In the genomic region with DNA sequence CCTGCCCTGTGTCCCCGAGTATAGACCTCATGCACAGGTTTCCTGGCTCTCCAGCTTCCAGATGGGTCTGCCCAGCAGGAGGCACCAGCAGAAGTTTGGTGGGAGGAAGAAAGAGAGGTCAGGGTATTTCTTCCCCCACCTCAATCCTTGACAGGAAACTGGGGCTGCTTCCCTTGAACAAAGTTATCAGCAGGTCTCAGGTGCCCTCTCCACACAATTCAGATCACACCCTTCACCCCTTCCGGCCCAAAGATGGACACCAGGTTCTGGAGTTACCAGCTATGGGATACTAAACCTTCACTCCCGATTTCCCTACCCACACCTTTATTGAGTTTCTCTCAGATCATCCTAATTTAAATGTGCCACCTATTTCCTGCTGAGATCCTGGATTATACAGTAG, we compare ENCODE assay signal across 9 cellular contexts. TPM values are rescaled to one million over a fixed set of nuclear protein-coding genes. Genes with fewer than 3 reads are reported as not detected.
DNase-seq lines count a peak whose midpoint lies in the region; ATAC-seq and TF ChIP-seq lines count a peak whose summit lies in the region.
"Had no signal": no experiment of that assay in that cellular context is flagged by ENCODE, and none has a peak within 500 bp of the region (broad histone marks: within the 10 kb centered on the region; RNA-seq: fewer than 3 reads in every experiment).

No MANE protein-coding gene starts in this region.

- H3K27me3 ChIP-seq in BE2C, result no peaks in the 10 kb centered on the region

- H3K4me3 ChIP-seq in BE2C (ENCODE audit: low read depth, low read length), result peak overlapping the region; percentile 85
- H3K4me3 ChIP-seq in Jurkat, Clone E6-1 (ENCODE audit: low read length), result peak overlapping the region; percentile 99

- no peaks in the 10 kb centered on the region for H3K27me3 Mint-ChIP-seq in chondrocyte (ENCODE audit: low read depth)
- H3K27me3 Mint-ChIP-seq in naive B cell, result no peaks in the 10 kb centered on the region

- H3K36me3 ChIP-seq in BE2C, result peaks cover 31% of the 10 kb centered on the region

- H3K36me3 Mint-ChIP-seq in chondrocyte (ENCODE audit: low read depth) (peaks cover 6% of the 10 kb centered on the region), naive B cell (peaks cover 3 to 7% of the 10 kb centered on the region in 2 donors)

- H3K4me1 Mint-ChIP-seq in chondrocyte (ENCODE audit: low read depth) (peaks cover 69% of the 10 kb centered on the region), naive B cell (peaks cover 35 to 72% (median 49%) of the 10 kb centered on the region in 3 donors)

- peaks cover 11% of the 10 kb centered on the region for H3K4me1 ChIP-seq in BE2C

- DNase-seq in BE2C (no peak), chondrocyte (ENCODE audit: low spot score) (no peak), naive B cell (no peak), GF-D8 (lab: John Stamatoyannopoulos, UW) (no peak)
- DNase-seq in Jurkat, Clone E6-1 (ENCODE audit: low read depth, low spot score), result no peak
- DNase-seq: NCI-H2029 treated with DMSO at 0.1 percent for 48 hours had no signal

- peak overlapping the region; percentile 100 for H3K27ac Mint-ChIP-seq in chondrocyte (ENCODE audit: unreplicated experiment)
- peak overlapping the region in 5 of 6 donors; percentile 44 to 100 (median 98) for H3K27ac Mint-ChIP-seq in naive B cell

- ATAC-seq in naive B cell (ENCODE audit: low read depth in 2 of 2), result no peak
- ATAC-seq in HG03045 (IDR thresholded peaks at IDR 0.05; ENCODE audit: unreplicated experiment), result no peak
- ATAC-seq in GM21825 (IDR thresholded peaks at IDR 0.05; ENCODE audit: unreplicated experiment), result no peak
- no peak for ATAC-seq in GM21515 (IDR thresholded peaks at IDR 0.05; ENCODE audit: unreplicated experiment)

- no peaks in the 10 kb centered on the region for H3K9me3 ChIP-seq in BE2C

- TF ChIP-seq CTCF in BE2C (IDR thresholded peaks at IDR 0.05; ENCODE audit: low read depth, low read length), result peak; percentile 18; the same call in 1 of the 2 replicates
- TF ChIP-seq CTCF in chondrocyte (IDR thresholded peaks at IDR 0.05), result peak; percentile 27

- H3K9me3 Mint-ChIP-seq in chondrocyte (ENCODE audit: low read depth), result no peaks in the 10 kb centered on the region
- no peaks in the 10 kb centered on the region for H3K9me3 Mint-ChIP-seq in naive B cell

- H3K4me3 Mint-ChIP-seq in chondrocyte (ENCODE audit: unreplicated experiment) (peak overlapping the region; percentile 100), naive B cell (peak overlapping the region; percentile 97 to 100 (median 100))

RNA-seq across cellular contexts. Expression of a gene that starts 1.2 kb away (rescaled TPM):
- polyA plus RNA-seq in BE2C (2012; ENCODE audit: insufficient read depth, insufficient read length, low read depth), result 117 TPM
- 56.7 TPM for polyA plus RNA-seq in Jurkat, Clone E6-1 (2012; ENCODE audit: insufficient read depth, insufficient read length)
- 33.8 to 36.6 TPM (median 34.8 TPM) in 3 replicates for total RNA-seq in chondrocyte
- polyA plus RNA-seq in naive B cell (ENCODE audit: low read depth in 6 of 6), result 10 to 100 TPM; 24.7 to 57.9 (median 36.4) TPM

RNA-seq across cellular contexts. Expression of a gene that starts 2.6 kb away (rescaled TPM):
- 185 TPM for polyA plus RNA-seq in BE2C (2012; ENCODE audit: insufficient read depth, insufficient read length, low read depth)
- 109 TPM for polyA plus RNA-seq in Jurkat, Clone E6-1 (2012; ENCODE audit: insufficient read depth, insufficient read length)
- total RNA-seq in chondrocyte, result 84.8 to 102 TPM (median 87.8 TPM) in 3 replicates
- polyA plus RNA-seq in naive B cell (ENCODE audit: low read depth in 6 of 6), result 100 to 1,000 TPM; 316 to 418 (median 365) TPM

RNA-seq across cellular contexts. Expression of a gene that starts 38.1 kb away (rescaled TPM):
- polyA plus RNA-seq in BE2C (2012; ENCODE audit: insufficient read depth, insufficient read length, low read depth), result 10.9 TPM
- polyA plus RNA-seq in Jurkat, Clone E6-1 (2012; ENCODE audit: insufficient read depth, insufficient read length), result not detected
- 46.7 to 122 TPM (median 48.3 TPM) in 3 replicates for total RNA-seq in chondrocyte
- polyA plus RNA-seq in naive B cell (ENCODE audit: low read depth in 6 of 6), result not detected

RNA-seq across cellular contexts. Expression of a gene that starts 44.7 kb away (rescaled TPM):
- polyA plus RNA-seq in BE2C (2012; ENCODE audit: insufficient read depth, insufficient read length, low read depth), result 3.9 TPM
- polyA plus RNA-seq in Jurkat, Clone E6-1 (2012; ENCODE audit: insufficient read depth, insufficient read length), result 5.0 TPM
- total RNA-seq in chondrocyte, result 7.8 to 8.4 TPM (median 8.0 TPM) in 3 replicates
- polyA plus RNA-seq in naive B cell (ENCODE audit: low read depth in 6 of 6), result 1 to 10 TPM; 1.6 to 4.9 (median 3.1) TPM
